In the genomic region with DNA sequence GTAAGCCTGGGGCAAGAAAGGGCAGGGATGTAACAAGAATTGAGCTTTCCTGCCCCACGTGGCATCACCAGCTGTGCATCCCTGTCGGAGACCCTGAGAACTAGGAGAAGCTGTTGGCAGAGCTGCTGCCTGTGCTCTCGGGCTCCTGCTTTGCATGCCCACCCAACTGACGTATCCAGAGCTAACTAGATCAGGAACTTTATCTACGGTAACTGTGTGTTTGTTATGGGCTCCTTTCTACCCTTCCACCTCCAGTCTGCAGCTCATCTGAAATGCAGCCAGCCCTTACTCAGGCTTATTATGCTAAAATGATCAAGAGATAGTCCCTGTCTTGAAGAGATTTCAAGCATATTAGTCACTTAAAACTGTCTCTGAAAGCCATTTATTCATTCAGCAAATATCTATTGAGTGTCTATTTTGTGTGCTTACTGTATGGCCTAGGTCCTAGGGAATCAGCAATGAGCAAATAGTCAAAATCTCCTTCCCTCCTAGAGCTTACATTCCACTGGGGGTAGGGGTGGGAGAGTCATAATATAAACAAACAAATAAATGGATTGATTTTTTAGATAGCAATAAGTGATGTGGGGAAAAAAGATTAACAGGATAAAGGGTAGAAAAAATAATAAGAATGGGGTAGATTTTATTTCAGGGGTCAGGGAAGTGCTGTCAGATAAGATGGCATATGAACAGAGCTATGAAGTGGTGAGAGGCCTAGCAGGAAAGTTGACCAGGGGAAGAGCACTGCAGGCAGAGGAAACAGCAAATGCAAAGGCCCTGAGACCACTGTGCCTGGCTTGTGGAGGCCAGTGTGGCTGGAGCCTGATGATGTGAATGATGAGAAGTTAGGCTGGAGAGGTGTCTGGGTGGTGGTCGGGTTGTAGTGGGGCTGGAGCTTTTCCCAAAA, we compare ENCODE assay signal across 16 cellular contexts.
DNase-seq lines count a peak whose midpoint lies in the region; ATAC-seq and TF ChIP-seq lines count a peak whose summit lies in the region.
"Had no signal": no experiment of that assay in that cellular context is flagged by ENCODE, and none has a peak within 500 bp of the region (broad histone marks: within the 10 kb centered on the region; RNA-seq: fewer than 3 reads in every experiment).

No MANE protein-coding gene starts in this region.

- no peak overlapping the region for H3K9ac ChIP-seq in smooth muscle cell (ENCODE audit: low read depth)

- H3K4me1 ChIP-seq in RWPE2 (ENCODE audit: insufficient read depth, poor library complexity, severe bottlenecking) (peaks cover 33% of the 10 kb centered on the region), smooth muscle cell (ENCODE audit: low read depth) (no peaks in the 10 kb centered on the region)
- H3K4me1 ChIP-seq: esophagus squamous epithelium had no signal

- H3K9me3 Mint-ChIP-seq in activated CD8-positive, alpha-beta memory T cell treated with anti-CD3 and anti-CD28 coated beads, Interleukin-2, amount 10 ng/mL, durations not matched to agents 7 days and 5 days (ENCODE audit: low read depth): peaks cover 1% of the 10 kb centered on the region

- H3K79me2 ChIP-seq in smooth muscle cell (ENCODE audit: low read depth): no peaks in the 10 kb centered on the region

- peaks cover 25% of the 10 kb centered on the region for H3K36me3 ChIP-seq in RWPE2 (ENCODE audit: low read depth)
- peaks cover 9% of the 10 kb centered on the region for H3K36me3 ChIP-seq in smooth muscle cell (ENCODE audit: low read depth)
- H3K36me3 ChIP-seq: esophagus squamous epithelium had no signal

- H4K20me1 ChIP-seq in smooth muscle cell (ENCODE audit: low read depth): no peaks in the 10 kb centered on the region

- no peak for ATAC-seq in activated CD8-positive, alpha-beta memory T cell treated with anti-CD3 and anti-CD28 coated beads, Interleukin-2, amount 10 ng/mL, durations not matched to agents 7 days and 5 days
- ATAC-seq in RWPE2 (ENCODE audit: low read depth) (peak; percentile 66), GM21825 (IDR thresholded peaks at IDR 0.05; ENCODE audit: unreplicated experiment) (no peak)
- ATAC-seq: T-cell had no signal

- H3K4me1 Mint-ChIP-seq in activated CD8-positive, alpha-beta memory T cell treated with anti-CD3 and anti-CD28 coated beads, Interleukin-2, amount 10 ng/mL, durations not matched to agents 7 days and 5 days: peaks cover 11% of the 10 kb centered on the region

- no peak for TF ChIP-seq CTCF in RWPE2 (IDR thresholded peaks at IDR 0.05; ENCODE audit: poor library complexity, severe bottlenecking)
- TF ChIP-seq CTCF in epithelial cell of esophagus (IDR thresholded peaks at IDR 0.05; ENCODE audit: insufficient read depth, low read depth, low read length, missing control alignments): no peak
- TF ChIP-seq CTCF in smooth muscle cell (IDR thresholded peaks at IDR 0.05; ENCODE audit: borderline replicate concordance, insufficient read depth, poor library complexity, severe bottlenecking): no peak

- CTCF ChIA-PET in activated CD8-positive, alpha-beta memory T cell treated with anti-CD3 and anti-CD28 coated beads, Interleukin-2, amount 10 ng/mL, durations not matched to agents 7 days and 5 days (lab: Charles Lee): interaction anchor here (0.9 kb wide), 1 partner anchor 97 kb away, joined by 4 read pairs; no protein-coding TSS in a partner anchor

- DNase-seq in activated CD8-positive, alpha-beta memory T cell treated with anti-CD3 and anti-CD28 coated beads, Interleukin-2, amount 10 ng/mL, durations not matched to agents 7 days and 5 days: peak; percentile 23
- DNase-seq in activated CD8-positive, alpha-beta memory T cell treated with anti-CD3 and anti-CD28 coated beads for 24 hours: no peak
- DNase-seq in RWPE2 (ENCODE audit: low spot score): no peak
- peak; percentile 30 for DNase-seq in epithelial cell of esophagus (ENCODE audit: low read depth)
- DNase-seq in smooth muscle cell (lab: John Stamatoyannopoulos, UW; ENCODE audit: unreplicated experiment): no peak
- DNase-seq in NCI-H2081 treated with DMSO at 0.1 percent for 48 hours (lab: John Stamatoyannopoulos, UW): no peak
- no peak for DNase-seq in cortex of kidney (lab: John Stamatoyannopoulos, UW)
- DNase-seq: activated CD8-positive, alpha-beta memory T cell treated with anti-CD3 and anti-CD28 coated beads, Interleukin-2, amount 50 U/mL, for 48 hours; esophagus squamous epithelium; kidney; NCI-H1417 treated with DMSO at 0.1 percent for 48 hours; NCI-H82; stomach; T-cell had no signal

- H3K27me3 Mint-ChIP-seq in activated CD8-positive, alpha-beta memory T cell treated with anti-CD3 and anti-CD28 coated beads, Interleukin-2, amount 10 ng/mL, durations not matched to agents 7 days and 5 days: no peaks in the 10 kb centered on the region
- H3K27me3 Mint-ChIP-seq: T-cell had no signal

- peaks cover 22% of the 10 kb centered on the region for H3K36me3 Mint-ChIP-seq in activated CD8-positive, alpha-beta memory T cell treated with anti-CD3 and anti-CD28 coated beads, Interleukin-2, amount 10 ng/mL, durations not matched to agents 7 days and 5 days

- H3K4me3 ChIP-seq in RWPE2 (ENCODE audit: severe bottlenecking) (no peak overlapping the region), epithelial cell of esophagus (ENCODE audit: low read length) (no peak overlapping the region), smooth muscle cell (no peak overlapping the region)
- H3K4me3 ChIP-seq: esophagus squamous epithelium, stomach had no signal

- no peak overlapping the region for H3K27ac Mint-ChIP-seq in activated CD8-positive, alpha-beta memory T cell treated with anti-CD3 and anti-CD28 coated beads, Interleukin-2, amount 10 ng/mL, durations not matched to agents 7 days and 5 days
- H3K27ac Mint-ChIP-seq: brain, T-cell had no signal

- H3K27ac ChIP-seq in RWPE2 (ENCODE audit: poor library complexity, severe bottlenecking) (peak overlapping the region; percentile 58), smooth muscle cell (ENCODE audit: low read depth) (peak overlapping the region; percentile 67)
- H3K27ac ChIP-seq: esophagus squamous epithelium, stomach had no signal

- WGBS in smooth muscle cell (ENCODE audit: low lambda C conversion rate): 50% methylated on average over 6 of the region's 6 CpGs

- H3K4me3 Mint-ChIP-seq in activated CD8-positive, alpha-beta memory T cell treated with anti-CD3 and anti-CD28 coated beads, Interleukin-2, amount 10 ng/mL, durations not matched to agents 7 days and 5 days: no peak overlapping the region
- H3K4me3 Mint-ChIP-seq: brain, T-cell had no signal

- peak overlapping the region; percentile 3 for H3K4me2 ChIP-seq in smooth muscle cell

- no peaks in the 10 kb centered on the region for H3K27me3 ChIP-seq in RWPE2 (ENCODE audit: insufficient read depth, poor library complexity, severe bottlenecking)
- no peaks in the 10 kb centered on the region for H3K27me3 ChIP-seq in smooth muscle cell (ENCODE audit: low read depth)
- H3K27me3 ChIP-seq: esophagus squamous epithelium, stomach had no signal

- H3F3A ChIP-seq in smooth muscle cell (ENCODE audit: low read depth): no peaks in the 10 kb centered on the region

- no peaks in the 10 kb centered on the region for H3K9me3 ChIP-seq in RWPE2 (ENCODE audit: severe bottlenecking)
- H3K9me3 ChIP-seq in smooth muscle cell (replicated peaks; ENCODE audit: low read depth): no peaks in the 10 kb centered on the region

- H2AFZ ChIP-seq in smooth muscle cell (ENCODE audit: low read depth): no peak overlapping the region

Comparison
In these comparisons a context has a peak if more than half of its experiments do, and no peak if none do; other contexts are left out.
1. DNase-seq: peak in activated CD8-positive, alpha-beta memory T cell treated with anti-CD3 and anti-CD28 coated beads, Interleukin-2, amount 10 ng/mL, durations not matched to agents 7 days and 5 days (single experiment) and epithelial cell of esophagus (single experiment); none in activated CD8-positive, alpha-beta memory T cell treated with anti-CD3 and anti-CD28 coated beads for 24 hours (single experiment), RWPE2 (single experiment), smooth muscle cell (single experiment), NCI-H2081 treated with DMSO at 0.1 percent for 48 hours (single experiment) and cortex of kidney (single experiment).